In the genomic region with DNA sequence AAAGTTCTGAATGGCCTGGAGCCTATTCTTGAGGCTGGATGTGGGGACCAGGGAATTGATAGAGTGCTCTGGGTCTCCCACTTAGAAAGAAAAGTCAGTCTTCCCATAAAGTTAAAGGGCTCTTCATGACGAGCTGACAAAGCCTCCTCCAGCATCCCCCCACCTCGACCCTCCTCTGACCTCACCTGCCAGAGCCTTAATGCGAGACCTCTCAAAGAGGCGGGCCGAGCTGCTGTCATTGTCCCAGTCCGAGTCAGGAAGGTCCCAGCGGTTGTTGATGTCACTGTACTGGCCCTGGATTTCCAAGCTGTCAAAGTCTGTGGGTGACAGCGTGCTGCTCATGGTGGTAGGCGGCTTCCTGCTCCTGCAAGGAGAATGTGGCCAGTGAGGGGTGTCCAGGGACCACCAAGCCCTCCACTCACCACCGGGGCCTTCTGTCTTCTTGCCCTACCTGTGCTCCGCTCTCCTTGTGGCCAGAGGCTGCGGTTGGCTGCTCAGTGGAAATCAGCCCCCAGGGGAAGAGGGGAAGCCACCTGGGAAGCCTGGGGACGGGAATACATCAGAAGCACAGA, we compare ENCODE assay signal across 14 cellular contexts. TPM values are rescaled to one million over a fixed set of nuclear protein-coding genes. Genes with fewer than 3 reads are reported as not detected.
DNase-seq lines count a peak whose midpoint lies in the region; ATAC-seq, FAIRE-seq and TF ChIP-seq lines count a peak whose summit lies in the region.
"Had no signal": no experiment of that assay in that cellular context is flagged by ENCODE, and none has a peak within 500 bp of the region (broad histone marks: within the 10 kb centered on the region; RNA-seq: fewer than 3 reads in every experiment).

No MANE protein-coding gene starts in this region.

- CTCF ChIA-PET in activated naive CD4-positive, alpha-beta T cell treated with anti-CD3 and anti-CD28 coated beads for 36 hours (lab: Charles Lee), result no interaction called here

- H3K27me3 Mint-ChIP-seq in astrocyte (ENCODE audit: low read depth, unreplicated experiment), result peaks cover 12% of the 10 kb centered on the region
- peaks cover 34% of the 10 kb centered on the region for H3K27me3 Mint-ChIP-seq in nephron (ENCODE audit: low read depth)
- peaks cover 44% of the 10 kb centered on the region for H3K27me3 Mint-ChIP-seq in activated naive CD4-positive, alpha-beta T cell treated with anti-CD3 and anti-CD28 coated beads for 36 hours (ENCODE audit: low read depth)

- H3K4me3 Mint-ChIP-seq in astrocyte (ENCODE audit: unreplicated experiment) (no peak overlapping the region), nephron (no peak overlapping the region)
- H3K4me3 Mint-ChIP-seq in activated naive CD4-positive, alpha-beta T cell treated with anti-CD3 and anti-CD28 coated beads for 36 hours, result no peak overlapping the region
- H3K4me3 Mint-ChIP-seq: CD4-positive, CD25-positive, alpha-beta regulatory T cell had no signal

- no peak for ATAC-seq in GM19467 (IDR thresholded peaks at IDR 0.05; ENCODE audit: unreplicated experiment)

- intact Hi-C loops in activated naive CD4-positive, alpha-beta T cell treated with anti-CD3 and anti-CD28 coated beads for 36 hours (cut with micrococcal nuclease), result no loop called here

- H3K36me3 ChIP-seq in BLaER1 treated with 17β-estradiol and CSF1 and Interleukin-3, amounts not matched to agents 10 nM and 100 nM, result peaks cover 0 to 63% (median 36%) of the 10 kb centered on the region in 11 experiments; a peak in 14 of 22 replicates
- no peaks in the 10 kb centered on the region for H3K36me3 ChIP-seq in astrocyte (ENCODE audit: insufficient read depth, low read length)
- H3K36me3 ChIP-seq: uterus had no signal

- H3K9me3 ChIP-seq in BLaER1 treated with 17β-estradiol and CSF1 and Interleukin-3, amounts not matched to agents 10 nM and 100 nM (replicated peaks in 1 of 11), result no peaks in the 10 kb centered on the region
- H3K9me3 ChIP-seq in astrocyte (ENCODE audit: insufficient read depth, low read depth, low read length), result no peaks in the 10 kb centered on the region
- H3K9me3 ChIP-seq: uterus had no signal

- peaks cover 0 to 4% (median 0%) of the 10 kb centered on the region in 11 experiments; a peak in 1 of 22 replicates for H3K27me3 ChIP-seq in BLaER1 treated with 17β-estradiol and CSF1 and Interleukin-3, amounts not matched to agents 10 nM and 100 nM
- H3K27me3 ChIP-seq in astrocyte (ENCODE audit: insufficient read depth, low read length), result peaks cover 4% of the 10 kb centered on the region
- H3K27me3 ChIP-seq: uterus had no signal

- H3K4me3 ChIP-seq in BLaER1 treated with 17β-estradiol and CSF1 and Interleukin-3, amounts not matched to agents 10 nM and 100 nM, result no peak overlapping the region
- H3K4me3 ChIP-seq in Jurkat, Clone E6-1 (ENCODE audit: low read length), result peak overlapping the region; percentile 71
- no peak overlapping the region for H3K4me3 ChIP-seq in astrocyte (ENCODE audit: insufficient read depth, low read depth, low read length)
- H3K4me3 ChIP-seq: uterus had no signal

- peak overlapping the region in 2 of 11 experiments; percentile 1 to 26; a peak in 1 of 22 replicates for H3K27ac ChIP-seq in BLaER1 treated with 17β-estradiol and CSF1 and Interleukin-3, amounts not matched to agents 10 nM and 100 nM
- H3K27ac ChIP-seq in astrocyte (ENCODE audit: low read depth, low read length), result no peak overlapping the region
- H3K27ac ChIP-seq: uterus had no signal

- H3K4me1 Mint-ChIP-seq in astrocyte (ENCODE audit: low read depth, unreplicated experiment), result peaks cover 20% of the 10 kb centered on the region
- H3K4me1 Mint-ChIP-seq in nephron, result peaks cover 34% of the 10 kb centered on the region
- H3K4me1 Mint-ChIP-seq in activated naive CD4-positive, alpha-beta T cell treated with anti-CD3 and anti-CD28 coated beads for 36 hours (ENCODE audit: low read depth), result peaks cover 9% of the 10 kb centered on the region

- peaks cover 0 to 87% (median 8%) of the 10 kb centered on the region in 11 experiments; a peak in 9 of 22 replicates for H4K20me1 ChIP-seq in BLaER1 treated with 17β-estradiol and CSF1 and Interleukin-3, amounts not matched to agents 10 nM and 100 nM
- no peaks in the 10 kb centered on the region for H4K20me1 ChIP-seq in astrocyte (ENCODE audit: insufficient read depth, low read length)

- H3K79me2 ChIP-seq in astrocyte (ENCODE audit: insufficient read depth, low read length), result no peaks in the 10 kb centered on the region

- in situ Hi-C loops in GM13976 (cut with MboI; ENCODE audit: low sequenced_read_pairs, unreplicated experiment), result no loop called here

- H3K4me1 ChIP-seq in BLaER1 treated with 17β-estradiol and CSF1 and Interleukin-3, amounts not matched to agents 10 nM and 100 nM, result peaks cover 16 to 59% (median 48%) of the 10 kb centered on the region in 10 experiments
- peaks cover 18% of the 10 kb centered on the region for H3K4me1 ChIP-seq in astrocyte (ENCODE audit: insufficient read depth, low read length)
- H3K4me1 ChIP-seq: uterus had no signal

- H3K27ac Mint-ChIP-seq in astrocyte (ENCODE audit: unreplicated experiment), result no peak overlapping the region
- peak overlapping the region; percentile 20 to 92 (median 36) for H3K27ac Mint-ChIP-seq in nephron
- H3K27ac Mint-ChIP-seq in activated naive CD4-positive, alpha-beta T cell treated with anti-CD3 and anti-CD28 coated beads for 36 hours, result no peak overlapping the region

- peak overlapping the region in 4 of 11 experiments; percentile 5 to 46 (median 15); a peak in 3 of 22 replicates for H3K9ac ChIP-seq in BLaER1 treated with 17β-estradiol and CSF1 and Interleukin-3, amounts not matched to agents 10 nM and 100 nM
- no peak overlapping the region for H3K9ac ChIP-seq in astrocyte (ENCODE audit: low read length)

- DNase-seq in Jurkat, Clone E6-1 (ENCODE audit: low read depth, low spot score), result no peak
- DNase-seq in astrocyte (ENCODE audit: low read depth), result no peak
- DNase-seq in SHP77 treated with DMSO at 0.1 percent for 48 hours (lab: John Stamatoyannopoulos, UW), result no peak
- DNase-seq in GM13976 (ENCODE audit: low spot score), result no peak
- DNase-seq in activated naive CD4-positive, alpha-beta T cell treated with anti-CD3 and anti-CD28 coated beads for 36 hours, result no peak
- DNase-seq: activated CD4-positive, alpha-beta T cell treated with anti-CD3 and anti-CD28 coated beads for 4 hours; foreskin melanocyte; KG1; left cardiac atrium; uterus had no signal

- H3K36me3 Mint-ChIP-seq in astrocyte (ENCODE audit: low read depth, unreplicated experiment), result peaks cover 8% of the 10 kb centered on the region
- H3K36me3 Mint-ChIP-seq in nephron (ENCODE audit: low read depth), result no peaks in the 10 kb centered on the region
- H3K36me3 Mint-ChIP-seq in activated naive CD4-positive, alpha-beta T cell treated with anti-CD3 and anti-CD28 coated beads for 36 hours (ENCODE audit: low read depth), result no peaks in the 10 kb centered on the region
- H3K36me3 Mint-ChIP-seq: CD4-positive, CD25-positive, alpha-beta regulatory T cell had no signal

- FAIRE-seq in astrocyte (lab: Jason Lieb, UNC), result no peak

- TF ChIP-seq CTCF in astrocyte (IDR thresholded peaks at IDR 0.05; ENCODE audit: insufficient read depth, low read depth, low read length), result no peak
- no peak for TF ChIP-seq CTCF in nephron (IDR thresholded peaks at IDR 0.05; ENCODE audit: unreplicated experiment in 3 of 3)
- TF ChIP-seq CTCF in GM13976 (IDR thresholded peaks at IDR 0.05; ENCODE audit: borderline replicate concordance, control extremely low read depth, extremely low read depth, insufficient read depth, missing control alignments), result no peak

- peak overlapping the region; percentile 41 to 85 (median 74) for H3K4me2 ChIP-seq in BLaER1 treated with 17β-estradiol and CSF1 and Interleukin-3, amounts not matched to agents 10 nM and 100 nM
- H3K4me2 ChIP-seq in astrocyte (ENCODE audit: low read length), result peak overlapping the region; percentile 68

- no peak overlapping the region for H2AFZ ChIP-seq in astrocyte (ENCODE audit: low read depth, low read length)

- H3K9me3 Mint-ChIP-seq in astrocyte (ENCODE audit: unreplicated experiment), result peaks cover 3% of the 10 kb centered on the region
- H3K9me3 Mint-ChIP-seq in nephron, result no peaks in the 10 kb centered on the region
- H3K9me3 Mint-ChIP-seq in activated naive CD4-positive, alpha-beta T cell treated with anti-CD3 and anti-CD28 coated beads for 36 hours, result no peaks in the 10 kb centered on the region
- H3K9me3 Mint-ChIP-seq: CD4-positive, CD25-positive, alpha-beta regulatory T cell had no signal

RNA-seq across cellular contexts. Expression of a gene that starts 8.0 kb away (rescaled TPM):
- polyA plus RNA-seq in Jurkat, Clone E6-1 (2012; ENCODE audit: insufficient read depth, insufficient read length), result 22.1 TPM
- total RNA-seq in astrocyte, result 18.2 and 22.7 TPM in 2 replicates
- 1 to 10 TPM; 1.8 to 3.0 TPM for total RNA-seq in activated naive CD4-positive, alpha-beta T cell treated with anti-CD3 and anti-CD28 coated beads for 36 hours
- polyA plus RNA-seq: CD4-positive, CD25-positive, alpha-beta regulatory T cell had no signal

RNA-seq across cellular contexts. Expression of a gene that starts 43.3 kb away (rescaled TPM):
- polyA plus RNA-seq in Jurkat, Clone E6-1 (2012; ENCODE audit: insufficient read depth, insufficient read length), result 42.3 TPM
- 17.3 and 20.3 TPM in 2 replicates for total RNA-seq in astrocyte
- 10 to 100 TPM; 10.9 to 11.7 TPM for total RNA-seq in activated naive CD4-positive, alpha-beta T cell treated with anti-CD3 and anti-CD28 coated beads for 36 hours

Comparison
In these comparisons a context has a peak if more than half of its experiments do, and no peak if none do; other contexts are left out.
1. H3K27ac Mint-ChIP-seq: peak in nephron (3 of 3); none in astrocyte (single experiment) and activated naive CD4-positive, alpha-beta T cell treated with anti-CD3 and anti-CD28 coated beads for 36 hours (single experiment).